In the genomic region with DNA sequence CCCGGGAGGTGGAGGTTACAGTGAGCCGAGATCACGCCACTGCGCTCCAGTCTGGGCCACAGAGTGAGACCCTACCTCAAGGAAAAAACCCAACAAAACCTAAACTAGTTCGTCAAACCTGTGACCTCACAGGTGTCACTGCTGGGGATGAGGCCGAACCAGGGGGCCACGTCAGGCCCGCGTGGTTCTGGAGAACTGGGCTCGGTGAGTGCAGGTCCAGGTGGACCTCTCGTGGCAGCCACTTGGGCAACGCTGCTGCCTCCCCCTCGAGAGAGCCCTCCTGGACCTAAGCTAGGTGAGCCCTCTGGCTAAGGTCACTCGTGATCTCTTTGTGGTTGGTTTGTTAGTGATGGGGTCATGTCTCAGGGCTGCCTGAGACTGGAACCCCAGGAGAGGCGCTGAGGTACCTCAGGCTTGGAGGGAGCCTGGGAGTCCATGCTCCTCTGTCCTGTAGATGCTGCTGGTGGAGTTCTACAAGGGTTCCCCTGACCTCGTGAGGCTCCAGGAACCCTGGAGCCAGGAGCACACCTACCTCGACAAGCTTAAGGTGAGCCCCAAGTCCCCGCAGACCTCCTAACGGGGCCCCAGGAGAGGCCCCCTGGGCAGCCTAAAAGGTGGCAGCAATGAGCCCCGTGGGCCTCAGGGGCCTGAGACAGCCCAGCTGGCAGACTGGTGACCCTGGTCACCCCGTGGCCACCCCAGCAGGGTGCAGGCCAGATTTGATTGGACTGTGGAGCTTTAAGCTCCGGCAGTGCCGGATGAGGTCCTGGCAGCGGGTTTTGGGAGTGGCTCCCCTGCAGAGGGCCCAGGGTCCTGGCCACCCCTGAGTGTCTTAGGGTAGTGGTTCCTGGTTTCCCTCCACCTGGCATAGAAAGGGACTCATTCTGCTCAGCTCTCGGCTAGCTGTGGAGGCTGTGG, we compare ENCODE assay signal across 1 cellular context.
TF ChIP-seq lines count a peak whose summit lies in the region.

No MANE protein-coding gene starts in this region.

TF ChIP-seq in IMR-90, 13 proteins besides CTCF, POLR2A, EP300 and RAD21:
- TF ChIP-seq BHLHE40 (IDR thresholded peaks at IDR 0.05; ENCODE audit: low read depth, low read length) (no peak), NFE2L2 (IDR thresholded peaks at IDR 0.05; ENCODE audit: low read depth, low read length) (no peak), RFX5 (IDR thresholded peaks at IDR 0.05; ENCODE audit: low read depth, low read length) (no peak)
- TF ChIP-seq, protein P1, sequence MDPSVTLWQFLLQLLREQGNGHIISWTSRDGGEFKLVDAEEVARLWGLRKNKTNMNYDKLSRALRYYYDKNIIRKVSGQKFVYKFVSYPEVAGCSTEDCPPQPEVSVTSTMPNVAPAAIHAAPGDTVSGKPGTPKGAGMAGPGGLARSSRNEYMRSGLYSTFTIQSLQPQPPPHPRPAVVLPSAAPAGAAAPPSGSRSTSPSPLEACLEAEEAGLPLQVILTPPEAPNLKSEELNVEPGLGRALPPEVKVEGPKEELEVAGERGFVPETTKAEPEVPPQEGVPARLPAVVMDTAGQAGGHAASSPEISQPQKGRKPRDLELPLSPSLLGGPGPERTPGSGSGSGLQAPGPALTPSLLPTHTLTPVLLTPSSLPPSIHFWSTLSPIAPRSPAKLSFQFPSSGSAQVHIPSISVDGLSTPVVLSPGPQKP (IDR thresholded peaks at IDR 0.05; ENCODE audit: borderline replicate concordance, low read depth, low read length): no peak
